ENCODE assay signal across 1 cellular context in the genomic region with DNA sequence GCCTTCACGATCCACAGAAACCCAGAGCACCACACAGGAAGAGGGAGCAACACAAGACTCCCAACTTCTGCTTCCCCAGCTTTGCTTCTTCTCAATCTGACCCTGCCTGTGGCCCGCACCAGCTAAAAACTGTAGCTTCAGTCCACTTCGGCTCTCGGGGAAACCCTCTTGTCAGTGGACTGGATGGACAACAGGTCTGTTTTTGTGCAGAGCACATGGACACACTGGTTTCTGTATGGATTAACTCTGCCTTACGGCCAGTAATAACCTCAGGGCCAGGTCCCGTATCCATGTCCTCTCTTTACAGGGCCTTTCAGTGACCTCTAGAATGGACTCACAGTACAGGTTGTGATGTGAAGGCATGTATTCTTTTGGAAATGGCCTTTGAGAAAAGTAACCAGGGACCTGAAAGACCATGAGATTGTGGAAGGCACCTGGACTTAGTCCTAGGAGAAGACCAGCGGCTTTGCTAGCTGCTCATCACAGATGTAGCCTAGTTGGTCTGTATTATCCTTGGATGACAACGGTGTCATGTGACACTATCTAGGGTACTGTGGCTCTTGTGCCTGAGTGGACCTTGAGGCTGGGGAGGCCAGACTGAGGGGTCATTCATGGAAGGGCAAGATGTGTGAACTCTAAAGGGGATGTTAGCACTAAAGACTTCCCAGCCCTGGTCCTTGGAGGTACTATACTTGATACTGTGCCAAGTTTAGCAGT.
A peak's percentile ranks its signal among the peaks of the same experiment; 100 is the strongest.
TF ChIP-seq lines count a peak whose summit lies in the region.

No MANE protein-coding gene starts in this region.

TF ChIP-seq in PFSK-1, 5 proteins besides CTCF, POLR2A, EP300 and RAD21:
- TF ChIP-seq FOXP2 (optimal IDR thresholded peaks at IDR 0.05; ENCODE audit: borderline replicate concordance, extremely low read depth, extremely low read length, insufficient read depth) (no peak), POLR2AphosphoS5 (IDR thresholded peaks at IDR 0.05; ENCODE audit: low read depth, low read length) (peak; percentile 39; the same call in 1 of the 2 replicates)
- TF ChIP-seq, protein P1, sequence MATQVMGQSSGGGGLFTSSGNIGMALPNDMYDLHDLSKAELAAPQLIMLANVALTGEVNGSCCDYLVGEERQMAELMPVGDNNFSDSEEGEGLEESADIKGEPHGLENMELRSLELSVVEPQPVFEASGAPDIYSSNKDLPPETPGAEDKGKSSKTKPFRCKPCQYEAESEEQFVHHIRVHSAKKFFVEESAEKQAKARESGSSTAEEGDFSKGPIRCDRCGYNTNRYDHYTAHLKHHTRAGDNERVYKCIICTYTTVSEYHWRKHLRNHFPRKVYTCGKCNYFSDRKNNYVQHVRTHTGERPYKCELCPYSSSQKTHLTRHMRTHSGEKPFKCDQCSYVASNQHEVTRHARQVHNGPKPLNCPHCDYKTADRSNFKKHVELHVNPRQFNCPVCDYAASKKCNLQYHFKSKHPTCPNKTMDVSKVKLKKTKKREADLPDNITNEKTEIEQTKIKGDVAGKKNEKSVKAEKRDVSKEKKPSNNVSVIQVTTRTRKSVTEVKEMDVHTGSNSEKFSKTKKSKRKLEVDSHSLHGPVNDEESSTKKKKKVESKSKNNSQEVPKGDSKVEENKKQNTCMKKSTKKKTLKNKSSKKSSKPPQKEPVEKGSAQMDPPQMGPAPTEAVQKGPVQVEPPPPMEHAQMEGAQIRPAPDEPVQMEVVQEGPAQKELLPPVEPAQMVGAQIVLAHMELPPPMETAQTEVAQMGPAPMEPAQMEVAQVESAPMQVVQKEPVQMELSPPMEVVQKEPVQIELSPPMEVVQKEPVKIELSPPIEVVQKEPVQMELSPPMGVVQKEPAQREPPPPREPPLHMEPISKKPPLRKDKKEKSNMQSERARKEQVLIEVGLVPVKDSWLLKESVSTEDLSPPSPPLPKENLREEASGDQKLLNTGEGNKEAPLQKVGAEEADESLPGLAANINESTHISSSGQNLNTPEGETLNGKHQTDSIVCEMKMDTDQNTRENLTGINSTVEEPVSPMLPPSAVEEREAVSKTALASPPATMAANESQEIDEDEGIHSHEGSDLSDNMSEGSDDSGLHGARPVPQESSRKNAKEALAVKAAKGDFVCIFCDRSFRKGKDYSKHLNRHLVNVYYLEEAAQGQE (IDR thresholded peaks at IDR 0.05; ENCODE audit: insufficient read depth in 1 of 2, low read depth in 2 of 2, low read length in 2 of 2): no peak
